ENCODE assay signal across 1 cellular context in the genomic region with DNA sequence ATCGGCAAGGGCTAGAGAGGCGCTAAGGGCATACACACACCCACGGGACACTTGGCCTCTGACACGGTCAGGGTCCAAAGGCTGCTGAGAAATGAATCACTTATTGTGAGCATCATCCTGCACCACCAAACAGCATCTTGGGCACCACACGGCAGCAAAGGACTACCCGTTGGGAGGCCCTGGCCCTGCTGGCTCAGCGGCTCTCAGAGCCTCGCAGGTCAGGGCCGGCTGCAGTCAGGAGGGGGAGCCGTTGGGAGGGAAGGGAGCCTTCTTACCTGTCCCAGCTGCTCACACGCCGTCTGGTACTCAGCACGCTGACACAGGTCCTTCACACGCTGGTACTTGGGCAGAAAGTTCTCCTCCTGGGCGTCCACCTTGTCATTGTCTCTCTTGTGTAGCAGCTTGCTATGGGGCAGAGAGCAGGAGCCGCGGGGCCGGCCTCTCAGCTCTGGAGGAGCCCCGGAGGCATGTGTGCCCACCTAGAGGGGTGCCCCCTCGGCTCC.
TF ChIP-seq lines count a peak whose summit lies in the region.

No MANE protein-coding gene starts in this region.

TF ChIP-seq in HepG2, 621 proteins besides CTCF, POLR2A, EP300 and RAD21 (continued from another document):
- TF ChIP-seq, protein P1, sequence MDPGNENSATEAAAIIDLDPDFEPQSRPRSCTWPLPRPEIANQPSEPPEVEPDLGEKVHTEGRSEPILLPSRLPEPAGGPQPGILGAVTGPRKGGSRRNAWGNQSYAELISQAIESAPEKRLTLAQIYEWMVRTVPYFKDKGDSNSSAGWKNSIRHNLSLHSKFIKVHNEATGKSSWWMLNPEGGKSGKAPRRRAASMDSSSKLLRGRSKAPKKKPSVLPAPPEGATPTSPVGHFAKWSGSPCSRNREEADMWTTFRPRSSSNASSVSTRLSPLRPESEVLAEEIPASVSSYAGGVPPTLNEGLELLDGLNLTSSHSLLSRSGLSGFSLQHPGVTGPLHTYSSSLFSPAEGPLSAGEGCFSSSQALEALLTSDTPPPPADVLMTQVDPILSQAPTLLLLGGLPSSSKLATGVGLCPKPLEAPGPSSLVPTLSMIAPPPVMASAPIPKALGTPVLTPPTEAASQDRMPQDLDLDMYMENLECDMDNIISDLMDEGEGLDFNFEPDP (CRISPR knock-in tag; conservative IDR thresholded peaks at IDR 0.05): no peak
- no peak for TF ChIP-seq SYNCRIP (IDR thresholded peaks at IDR 0.05; ENCODE audit: insufficient read depth, low read depth, low read length)
- TF ChIP-seq GFI1 (CRISPR knock-in tag; IDR thresholded peaks at IDR 0.05; ENCODE audit: borderline replicate concordance): no peak
- TF ChIP-seq ZNF615 (CRISPR knock-in tag; IDR thresholded peaks at IDR 0.05; ENCODE audit: borderline replicate concordance): no peak
